ENCODE assay signal across 21 cellular contexts in the genomic region with DNA sequence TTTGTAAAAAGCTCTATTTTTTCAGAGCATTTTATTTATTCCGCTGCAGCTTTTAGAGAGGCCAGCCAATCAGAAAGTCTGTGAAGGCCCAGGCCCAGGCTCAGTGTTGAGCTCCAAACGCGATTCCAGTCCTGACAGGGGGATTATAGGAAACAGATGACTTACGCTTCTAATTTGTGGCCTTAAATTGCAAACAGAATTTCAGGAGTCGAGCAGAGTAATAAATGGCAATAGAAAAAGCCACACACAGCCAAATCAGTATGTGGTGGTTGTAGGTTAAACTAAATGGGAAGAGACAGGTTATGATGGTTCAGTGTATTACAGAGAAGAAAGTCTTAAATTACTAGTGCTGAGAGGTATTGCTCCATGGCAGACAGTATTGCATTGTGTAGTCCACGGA.
A peak's percentile ranks its signal among the peaks of the same experiment; 100 is the strongest.
DNase-seq lines count a peak whose midpoint lies in the region; ATAC-seq and TF ChIP-seq lines count a peak whose summit lies in the region.
"Had no signal": no experiment of that assay in that cellular context is flagged by ENCODE, and none has a peak within 500 bp of the region (broad histone marks: within the 10 kb centered on the region; RNA-seq: fewer than 3 reads in every experiment).

No MANE protein-coding gene starts in this region.

- no peak overlapping the region for H2BK12ac ChIP-seq in neuronal stem cell (ENCODE audit: low read length)

- DNase-seq in GM03348 (ENCODE audit: low spot score) (peak; percentile 24), SK-N-DZ (ENCODE audit: low spot score) (peak; percentile 82), fibroblast of mammary gland (ENCODE audit: low read depth) (peak; percentile 20), neuronal stem cell (ENCODE audit: low spot score) (no peak), left lobe of liver (ENCODE audit: low spot score) (no peak), NCI-H2196 treated with DMSO at 0.1 percent for 48 hours (lab: John Stamatoyannopoulos, UW; ENCODE audit: unreplicated experiment) (no peak), NCI-H345 treated with DMSO at 0.1 percent for 48 hours (lab: John Stamatoyannopoulos, UW; ENCODE audit: unreplicated experiment) (no peak), sciatic nerve (ENCODE audit: low spot score) (no peak)
- DNase-seq: activated CD4-positive, alpha-beta T cell treated with anti-CD3 and anti-CD28 coated beads for 1 hour; activated gamma-delta T cell; activated T-cell treated with anti-CD3 and anti-CD28 coated beads, Interleukin-2, amount 50 U/mL, for 1 hour; body of pancreas; CD4-positive, alpha-beta memory T cell; cerebellar nuclear complex; DMS153; heart right ventricle; KG1; left lung; T-cell; transverse colon had no signal

- H3K36me3 ChIP-seq in neuronal stem cell (replicated peaks in 1 of 2; ENCODE audit: control insufficient read depth in 2 of 2, insufficient read depth in 2 of 2, low read length in 2 of 2): no peaks in the 10 kb centered on the region
- H3K36me3 ChIP-seq: heart right ventricle, left lung, transverse colon had no signal

- TF ChIP-seq CTCF in fibroblast of mammary gland (conservative IDR thresholded peaks at IDR 0.05; ENCODE audit: control insufficient read depth, insufficient read depth, low read depth, low read length): no peak

- H3K14ac ChIP-seq in neuronal stem cell (ENCODE audit: low read length): no peak overlapping the region

- peak overlapping the region; percentile 72 for H2AFZ ChIP-seq in neuronal stem cell (ENCODE audit: low read length)

- no peak overlapping the region for H3K4me2 ChIP-seq in neuronal stem cell (ENCODE audit: insufficient read depth, low read length, poor library complexity, severe bottlenecking)

- no peaks in the 10 kb centered on the region for H3K79me1 ChIP-seq in neuronal stem cell (ENCODE audit: low read depth, low read length)

- no CpG with 5 or more reads among the region's 6 CpGs for WGBS in neuronal stem cell (ENCODE audit: extremely low coverage in 2 of 2, insufficient read length in 2 of 2, insufficient replicate concordance in 1 of 2), 2 donors

- no peak overlapping the region for H3K4me3 ChIP-seq in fibroblast of mammary gland (ENCODE audit: control insufficient read depth, low read depth, low read length)
- H3K4me3 ChIP-seq in neuronal stem cell (ENCODE audit: low read length in 2 of 2): no peak overlapping the region
- H3K4me3 ChIP-seq: body of pancreas, heart right ventricle, left lung, transverse colon had no signal

- intact Hi-C loops in sciatic nerve (cut with DNase I): no loop called here

- H3K27me3 ChIP-seq in neuronal stem cell (ENCODE audit: control insufficient read depth in 3 of 3, insufficient read depth in 3 of 3, low read depth in 1 of 3, low read length in 3 of 3): no peaks in the 10 kb centered on the region
- H3K27me3 ChIP-seq: body of pancreas, heart right ventricle, left lung, transverse colon had no signal

- no peak overlapping the region for H3K27ac ChIP-seq in neuronal stem cell (replicated peaks; ENCODE audit: low read length)
- H3K27ac ChIP-seq: body of pancreas, heart right ventricle, left lung, transverse colon had no signal

- H2AK5ac ChIP-seq in neuronal stem cell (ENCODE audit: low read depth, low read length): no peak overlapping the region

- H2BK120ac ChIP-seq in neuronal stem cell (ENCODE audit: low read depth, low read length): no peak overlapping the region

- H3K9me3 ChIP-seq in neuronal stem cell (replicated peaks in 1 of 2; ENCODE audit: control insufficient read depth in 2 of 2, insufficient read depth in 1 of 2, low read depth in 1 of 2, low read length in 2 of 2): no peaks in the 10 kb centered on the region
- H3K9me3 ChIP-seq: body of pancreas, heart right ventricle, left lung, transverse colon had no signal

- no peak overlapping the region for H4K8ac ChIP-seq in neuronal stem cell (ENCODE audit: low read depth, low read length)

- ATAC-seq in left lobe of liver (no peak), sciatic nerve (no peak)
- ATAC-seq: body of pancreas; heart right ventricle; left lung; natural killer cell treated with Interleukin-12 subunit alpha and Interleukin-12 subunit beta and Interleukin-15 and Interleukin-18, amount 100 ng/mL, for 72 hours; T-cell had no signal

- H2BK15ac ChIP-seq in neuronal stem cell (ENCODE audit: low read length): no peak overlapping the region

- no peak overlapping the region for H2BK5ac ChIP-seq in neuronal stem cell (ENCODE audit: low read length)

- no peak overlapping the region for H4K91ac ChIP-seq in neuronal stem cell (ENCODE audit: low read depth, low read length, poor library complexity)

- H3K4me1 ChIP-seq in neuronal stem cell (ENCODE audit: control insufficient read depth in 2 of 2, insufficient read depth in 1 of 2, low read depth in 1 of 2, low read length in 2 of 2): peaks cover 0 to 15% of the 10 kb centered on the region in 2 donors
- H3K4me1 ChIP-seq: body of pancreas, transverse colon had no signal

- no peak overlapping the region for H3K4ac ChIP-seq in neuronal stem cell (ENCODE audit: low read length)

- no peak overlapping the region for H3K23ac ChIP-seq in neuronal stem cell (ENCODE audit: low read depth, low read length, poor library complexity)

- no peak overlapping the region for H3K9ac ChIP-seq in neuronal stem cell (ENCODE audit: low read depth, low read length, poor library complexity)

- H3K18ac ChIP-seq in neuronal stem cell (ENCODE audit: low read length): no peak overlapping the region

Comparison
In these comparisons a context has a peak if more than half of its experiments do, and no peak if none do; other contexts are left out.
1. DNase-seq: peak in GM03348 (single experiment), SK-N-DZ (single experiment) and fibroblast of mammary gland (single experiment); none in neuronal stem cell (single experiment), left lobe of liver (single experiment), NCI-H2196 treated with DMSO at 0.1 percent for 48 hours (single experiment), NCI-H345 treated with DMSO at 0.1 percent for 48 hours (single experiment) and sciatic nerve (single experiment).